In the genomic region with DNA sequence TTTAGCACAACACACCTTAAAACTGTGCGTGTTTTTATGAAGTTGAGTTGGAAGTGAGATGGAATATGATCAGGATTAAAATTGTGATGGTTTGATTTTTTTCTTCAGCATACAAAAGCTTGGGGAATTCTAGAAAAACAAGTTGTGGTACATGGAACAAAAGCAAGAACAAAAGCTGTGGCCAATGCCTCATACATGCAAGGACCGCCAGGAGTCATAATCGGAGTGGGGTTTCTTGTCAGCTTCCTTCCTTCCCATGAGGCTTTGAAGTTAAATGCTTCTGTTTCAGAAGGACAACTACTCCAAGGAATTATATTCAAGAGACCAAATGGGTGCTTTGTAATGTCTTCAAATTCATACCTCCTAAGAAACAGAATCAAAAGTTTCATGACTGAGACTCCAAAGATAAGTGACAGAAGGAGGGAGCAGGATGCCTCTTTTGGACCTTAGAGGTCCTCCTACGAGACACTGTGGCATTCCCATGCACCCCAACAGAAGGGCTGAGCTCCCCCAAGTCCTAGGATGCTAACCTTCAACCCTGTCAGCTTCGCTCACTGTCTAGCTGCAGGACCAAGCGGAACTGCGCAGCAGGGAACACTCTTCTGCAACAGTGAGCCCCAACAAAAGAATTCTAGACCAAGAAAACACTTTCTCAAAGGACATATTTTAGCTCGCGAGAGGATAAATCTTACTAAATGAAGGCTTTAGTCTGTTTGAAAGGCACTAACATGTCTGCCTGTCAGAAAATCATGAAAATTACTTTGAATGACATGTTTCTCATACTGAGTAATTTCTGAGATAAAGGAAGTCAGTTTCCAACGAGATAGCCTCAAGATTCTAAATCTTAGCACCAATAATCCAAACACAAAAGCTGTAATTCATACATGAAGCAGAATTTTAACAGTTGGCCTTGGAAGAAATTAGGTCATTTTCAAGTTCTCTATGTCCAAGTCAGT, we compare ENCODE assay signal across 24 cellular contexts.
"Had no signal": no experiment of that assay in that cellular context is flagged by ENCODE, and none has a peak within 500 bp of the region (broad histone marks: within the 10 kb centered on the region; RNA-seq: fewer than 3 reads in every experiment).

No MANE protein-coding gene starts in this region.

- H3K9me3 ChIP-seq: breast epithelium, esophagus muscularis mucosa, gastrocnemius medialis, left ventricle myocardium inferior, sigmoid colon, thoracic aorta, upper lobe of left lung had no signal

- H3K4me3 ChIP-seq: breast epithelium, esophagus muscularis mucosa, gastrocnemius medialis, left ventricle myocardium inferior, sigmoid colon, smooth muscle cell, thoracic aorta, upper lobe of left lung had no signal

- DNase-seq: activated CD4-positive, alpha-beta T cell treated with anti-CD3 and anti-CD28 coated beads for 1 hour; activated CD4-positive, alpha-beta T cell treated with anti-CD3 and anti-CD28 coated beads, Interleukin-2, amount 50 U/mL, for 1 hour; activated CD8-positive, alpha-beta T cell treated with anti-CD3 and anti-CD28 coated beads, Interleukin-2, amount 10 ng/mL, durations not matched to agents 7 days and 5 days; activated gamma-delta T cell; activated naive CD4-positive, alpha-beta T cell treated with anti-CD3 and anti-CD28 coated beads, Interleukin-2, amount 50 U/mL, for 16 hours; activated naive CD8-positive, alpha-beta T cell treated with anti-CD3 and anti-CD28 coated beads, Interleukin-2, amount 50 U/mL, for 24 hours; effector memory CD4-positive, alpha-beta T cell; gastrocnemius medialis; kidney glomerular epithelial cell; left ventricle myocardium inferior; sigmoid colon; stimulated activated CD4-positive, alpha-beta T cell treated with anti-CD3 and anti-CD28 coated beads, Interleukin-15, amount 100 ng/mL, for 24 hours; stimulated activated CD4-positive, alpha-beta T cell treated with anti-CD3 and anti-CD28 coated beads, Interleukin-4, amount 100 ng/mL, for 1 hour; stimulated activated naive CD4-positive, alpha-beta T cell; T-helper 1 cell; upper lobe of left lung had no signal

- H3K27ac ChIP-seq: breast epithelium, esophagus muscularis mucosa, gastrocnemius medialis, left ventricle myocardium inferior, sigmoid colon, thoracic aorta, upper lobe of left lung had no signal

- H3K36me3 ChIP-seq: breast epithelium, esophagus muscularis mucosa, gastrocnemius medialis, left ventricle myocardium inferior, sigmoid colon, thoracic aorta, upper lobe of left lung had no signal

- H3K27me3 ChIP-seq: breast epithelium, esophagus muscularis mucosa, gastrocnemius medialis, sigmoid colon, upper lobe of left lung had no signal

- ATAC-seq: activated CD8-positive, alpha-beta T cell treated with anti-CD3 and anti-CD28 coated beads, Interleukin-2, amount 10 ng/mL, durations not matched to agents 7 days and 5 days; activated naive CD8-positive, alpha-beta T cell treated with anti-CD3 and anti-CD28 coated beads, Interleukin-2, amount 50 U/mL, for 24 hours; gastrocnemius medialis; natural killer cell treated with Interleukin-12 subunit alpha and Interleukin-12 subunit beta and Interleukin-15 and Interleukin-18, amount 100 ng/mL, for 72 hours had no signal

- H3K27me3 Mint-ChIP-seq: dendritic cell treated with granulocyte-macrophage colony-stimulating factor and Interleukin-4, amounts not matched to agents 40 ng/mL and 50 ng/mL, for 4 days had no signal

- H3K36me3 Mint-ChIP-seq: mesothelial cell of epicardium; natural killer cell treated with Interleukin-12 subunit alpha and Interleukin-12 subunit beta and Interleukin-15 and Interleukin-18, amount 100 ng/mL, for 72 hours had no signal

- H3K4me1 Mint-ChIP-seq: activated naive CD8-positive, alpha-beta T cell treated with anti-CD3 and anti-CD28 coated beads, Interleukin-2, amount 50 U/mL, for 24 hours had no signal

- H3K4me2 ChIP-seq: smooth muscle cell had no signal

- H3K9me3 Mint-ChIP-seq: activated naive CD8-positive, alpha-beta T cell treated with anti-CD3 and anti-CD28 coated beads, Interleukin-2, amount 50 U/mL, for 24 hours; activated T-helper 1 cell treated with anti-CD3 and anti-CD28 coated beads, Interleukin-12 subunit alpha, Interleukin-12 subunit beta, Interleukin-2, Interleukin-4 antibody, amounts not matched to agents 30 ng/mL and 10 ng/mL and 1 ng/mL, durations not matched to agents 14 hours and 24 hours and 36 hours; dendritic cell treated with granulocyte-macrophage colony-stimulating factor and Interleukin-4, amounts not matched to agents 40 ng/mL and 50 ng/mL, for 4 days; mesothelial cell of epicardium; natural killer cell treated with Interleukin-12 subunit alpha and Interleukin-12 subunit beta and Interleukin-15 and Interleukin-18, amount 100 ng/mL, for 72 hours had no signal

- H3K27ac Mint-ChIP-seq: activated CD8-positive, alpha-beta T cell treated with anti-CD3 and anti-CD28 coated beads, Interleukin-2, amount 10 ng/mL, durations not matched to agents 7 days and 5 days; activated naive CD8-positive, alpha-beta T cell treated with anti-CD3 and anti-CD28 coated beads, Interleukin-2, amount 50 U/mL, for 24 hours; activated T-helper 1 cell treated with anti-CD3 and anti-CD28 coated beads, Interleukin-12 subunit alpha, Interleukin-12 subunit beta, Interleukin-2, Interleukin-4 antibody, amounts not matched to agents 30 ng/mL and 10 ng/mL and 1 ng/mL, durations not matched to agents 14 hours and 24 hours and 36 hours; dendritic cell treated with granulocyte-macrophage colony-stimulating factor and Interleukin-4, amounts not matched to agents 40 ng/mL and 50 ng/mL, for 4 days; mesothelial cell of epicardium; natural killer cell treated with Interleukin-12 subunit alpha and Interleukin-12 subunit beta and Interleukin-15 and Interleukin-18, amount 100 ng/mL, for 72 hours had no signal

- H3K4me3 Mint-ChIP-seq: activated CD8-positive, alpha-beta T cell treated with anti-CD3 and anti-CD28 coated beads, Interleukin-2, amount 10 ng/mL, durations not matched to agents 7 days and 5 days; activated naive CD8-positive, alpha-beta T cell treated with anti-CD3 and anti-CD28 coated beads, Interleukin-2, amount 50 U/mL, for 24 hours; activated T-helper 1 cell treated with anti-CD3 and anti-CD28 coated beads, Interleukin-12 subunit alpha, Interleukin-12 subunit beta, Interleukin-2, Interleukin-4 antibody, amounts not matched to agents 30 ng/mL and 10 ng/mL and 1 ng/mL, durations not matched to agents 14 hours and 24 hours and 36 hours; dendritic cell treated with granulocyte-macrophage colony-stimulating factor and Interleukin-4, amounts not matched to agents 40 ng/mL and 50 ng/mL, for 4 days; mesothelial cell of epicardium; natural killer cell treated with Interleukin-12 subunit alpha and Interleukin-12 subunit beta and Interleukin-15 and Interleukin-18, amount 100 ng/mL, for 72 hours had no signal

- H3K4me1 ChIP-seq: breast epithelium, esophagus muscularis mucosa, gastrocnemius medialis, left ventricle myocardium inferior, sigmoid colon, upper lobe of left lung had no signal
